20 cellular contexts compared by ENCODE assay signal in genomic region chr4:3630136-3630933, GRCh38.
A peak's percentile ranks its signal among the peaks of the same experiment; 100 is the strongest.
DNase-seq lines count a peak whose midpoint lies in the region; ATAC-seq, FAIRE-seq and TF ChIP-seq lines count a peak whose summit lies in the region.
"Had no signal": no experiment of that assay in that cellular context is flagged by ENCODE, and none has a peak within 500 bp of the region (broad histone marks: within the 10 kb centered on the region; RNA-seq: fewer than 3 reads in every experiment).

No MANE protein-coding gene starts in this region.

- H3K27ac ChIP-seq in kidney (ENCODE audit: low read depth in 2 of 2, low read length in 2 of 2), result no peak overlapping the region
- no peak overlapping the region for H3K27ac ChIP-seq in osteoblast (ENCODE audit: low read depth, low read length)
- H3K27ac ChIP-seq: left lung had no signal

- H3K4me1 ChIP-seq in kidney (ENCODE audit: control insufficient read depth in 1 of 2, insufficient read depth in 1 of 2, low read depth in 1 of 2, low read length in 2 of 2) (no peaks in the 10 kb centered on the region), osteoblast (ENCODE audit: insufficient read depth, low read length) (peaks cover 3% of the 10 kb centered on the region)
- H3K4me1 ChIP-seq: BE2C, left lung had no signal

- ATAC-seq in HG02938 (IDR thresholded peaks at IDR 0.05; ENCODE audit: unreplicated experiment), result no peak
- ATAC-seq: GM12878, left lung had no signal

- TF ChIP-seq CTCF in kidney (IDR thresholded peaks at IDR 0.05; ENCODE audit: borderline replicate concordance, extremely low read depth, insufficient read depth), result no peak
- TF ChIP-seq CTCF in osteoblast (IDR thresholded peaks at IDR 0.05; ENCODE audit: extremely low read depth, low read depth, low read length), result no peak

- no peak overlapping the region for H3K4me2 ChIP-seq in osteoblast (ENCODE audit: insufficient read depth, low read length)

- no peak for FAIRE-seq in kidney (lab: Jason Lieb, UNC)
- FAIRE-seq: astrocyte, GM12878 had no signal

- DNase-seq in Daoy (ENCODE audit: low read depth) (peak; percentile 42), SW480 (ENCODE audit: low spot score) (peak; percentile 14), kidney (peak; percentile 41), osteoblast (ENCODE audit: insufficient read length, low spot score, missing footprints) (peak; percentile 78), amygdala (lab: John Stamatoyannopoulos, UW) (no peak), NCI-H774 (lab: John Stamatoyannopoulos, UW) (no peak), activated gamma-delta T cell (lab: John Stamatoyannopoulos, UW) (no peak)
- DNase-seq: activated CD4-positive, alpha-beta memory T cell treated with anti-CD3 and anti-CD28 coated beads for 36 hours; activated CD4-positive, CD25-positive, alpha-beta regulatory T cell treated with anti-CD3 and anti-CD28 coated beads, Interleukin-2, amount 50 U/mL, for 72 hours; BE2C; caudate nucleus; glutamatergic neuron; NCI-H446 treated with DMSO at 0.1 percent for 48 hours; nucleus accumbens; OCI-M1; trophoblast cell had no signal

- H3K79me2 ChIP-seq in osteoblast (ENCODE audit: insufficient read depth, low read length), result no peaks in the 10 kb centered on the region

- H3K9ac ChIP-seq in kidney (ENCODE audit: low read length in 2 of 2), result no peak overlapping the region

- intact Hi-C loops in kidney (cut with DNase I), result no loop called here

- H3K36me3 ChIP-seq in kidney (ENCODE audit: control insufficient read depth in 1 of 2, insufficient read depth in 2 of 2, low read length in 2 of 2) (no peaks in the 10 kb centered on the region), osteoblast (ENCODE audit: insufficient read depth, low read length) (no peaks in the 10 kb centered on the region)
- H3K36me3 ChIP-seq: BE2C, left lung had no signal

- no peak overlapping the region for H2AFZ ChIP-seq in osteoblast (ENCODE audit: low read length)

- H3K27me3 ChIP-seq in osteoblast (ENCODE audit: insufficient read depth, low read length), result peaks cover 12% of the 10 kb centered on the region
- H3K27me3 ChIP-seq: BE2C had no signal

- no peaks in the 10 kb centered on the region for H4K20me1 ChIP-seq in osteoblast (ENCODE audit: insufficient read depth, low read length)

- no peak overlapping the region for H3K4me3 ChIP-seq in kidney (ENCODE audit: low read length in 2 of 2)
- H3K4me3 ChIP-seq in osteoblast (ENCODE audit: insufficient read depth, low read length), result no peak overlapping the region
- H3K4me3 ChIP-seq: GM12878, left lung had no signal

- H3K9me3 ChIP-seq in kidney (ENCODE audit: control insufficient read depth in 1 of 2, low read length in 2 of 2) (no peaks in the 10 kb centered on the region), osteoblast (ENCODE audit: low read depth, low read length) (no peaks in the 10 kb centered on the region)
- H3K9me3 ChIP-seq: BE2C, left lung had no signal

Comparison
In these comparisons a context has a peak if more than half of its experiments do, and no peak if none do; other contexts are left out.
1. DNase-seq: peak in Daoy (single experiment), SW480 (single experiment), kidney (single experiment) and osteoblast (single experiment); none in amygdala (0 of 56), NCI-H774 (single experiment) and activated gamma-delta T cell (single experiment).